ENCODE assay signal across 14 cellular contexts in the genomic region with DNA sequence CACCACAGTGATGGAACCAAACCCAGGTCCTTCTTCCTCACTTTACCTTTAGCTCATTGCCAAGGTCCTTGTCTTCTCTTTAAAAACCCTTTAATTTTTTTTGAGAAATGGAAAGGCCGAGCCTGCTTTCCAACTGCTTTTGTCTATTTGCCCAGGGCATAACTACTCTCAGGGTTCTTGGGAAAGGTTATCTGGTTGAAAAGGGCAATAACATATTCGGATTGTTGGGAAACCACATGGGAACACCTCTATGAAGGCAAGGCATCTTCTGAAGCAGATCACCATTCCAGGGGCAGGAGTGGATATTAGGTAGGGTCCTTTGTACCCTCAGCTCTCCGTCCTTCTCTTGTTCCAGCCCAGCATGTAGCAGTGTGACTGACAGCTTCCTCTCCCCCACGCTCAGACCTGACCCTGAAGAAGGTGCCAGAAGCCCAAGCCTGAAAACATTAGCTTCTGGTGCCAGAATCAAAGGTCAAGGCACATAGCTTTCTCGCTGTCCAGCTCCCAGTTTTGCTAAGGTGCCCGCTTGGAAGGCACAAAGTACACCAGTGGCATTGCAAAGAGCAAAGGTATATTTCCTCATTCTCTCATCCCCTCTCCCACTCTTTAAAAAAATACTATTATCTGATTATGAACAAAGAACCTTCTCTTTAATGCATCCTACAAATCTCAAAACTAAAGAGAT.
DNase-seq lines count a peak whose midpoint lies in the region; ATAC-seq, FAIRE-seq and TF ChIP-seq lines count a peak whose summit lies in the region.
"Had no signal": no experiment of that assay in that cellular context is flagged by ENCODE, and none has a peak within 500 bp of the region (broad histone marks: within the 10 kb centered on the region; RNA-seq: fewer than 3 reads in every experiment).

No MANE protein-coding gene starts in this region.

- H3K9me3 Mint-ChIP-seq in brain: peaks cover 0 to 11% (median 2%) of the 10 kb centered on the region in 5 experiments

- H3K27me3 Mint-ChIP-seq in brain: peaks cover 11% of the 10 kb centered on the region
- H3K27me3 Mint-ChIP-seq: CD4-positive, CD25-positive, alpha-beta regulatory T cell had no signal

- H3K9ac ChIP-seq in liver (ENCODE audit: low read depth in 1 of 2, low read length in 2 of 2) (no peak overlapping the region), HepG2 (ENCODE audit: insufficient read depth, low read depth, low read length) (no peak overlapping the region)

- no peak overlapping the region for H3K4me2 ChIP-seq in HepG2 (ENCODE audit: low read depth, low read length)

- H2AFZ ChIP-seq in HepG2 (ENCODE audit: low read length): no peak overlapping the region

- TF ChIP-seq CTCF in liver (IDR thresholded peaks at IDR 0.05; ENCODE audit: low read depth, low read length, missing input control): no peak
- TF ChIP-seq CTCF in HepG2 (CRISPR knock-in tag; IDR thresholded peaks at IDR 0.05): no peak
- no peak for TF ChIP-seq CTCF in brain (conservative IDR thresholded peaks at IDR 0.05)

- TF ChIP-seq POLR2A in HepG2 (IDR thresholded peaks at IDR 0.05; ENCODE audit: insufficient read depth in 1 of 2, low read depth in 2 of 2, low read length in 2 of 2): no peak

- H4K20me1 ChIP-seq in HepG2 (ENCODE audit: insufficient read depth, low read length): no peaks in the 10 kb centered on the region

- no peaks in the 10 kb centered on the region for H3K9me3 ChIP-seq in liver (ENCODE audit: control insufficient read depth in 4 of 4, low read length in 3 of 4)
- peaks cover 75% of the 10 kb centered on the region for H3K9me3 ChIP-seq in HepG2 (ENCODE audit: low read length)
- no peaks in the 10 kb centered on the region for H3K9me3 ChIP-seq in small intestine (ENCODE audit: control insufficient read depth, low read depth)

- H3K27ac ChIP-seq in liver (ENCODE audit: low read depth in 1 of 2, low read length in 2 of 2) (peak overlapping the region; percentile 68 to 73), HepG2 (ENCODE audit: extremely low read length, insufficient read depth, low read length) (no peak overlapping the region), small intestine (ENCODE audit: low read depth in 1 of 2, low read length in 1 of 2) (no peak overlapping the region)
- H3K27ac ChIP-seq: 22Rv1 had no signal

- POLR2A ChIA-PET in HepG2 (lab: Yijun Ruan, JAX): no interaction called here

- DNase-seq in HepG2 (ENCODE audit: low spot score): no peak
- peak; percentile 88 for DNase-seq in left lobe of liver (ENCODE audit: low spot score)
- DNase-seq in NCI-H1417 (lab: John Stamatoyannopoulos, UW): no peak
- no peak for DNase-seq in effector CD4-positive, alpha-beta T cell
- no peak for DNase-seq in small intestine
- DNase-seq: CD4-positive, CD25-positive, alpha-beta regulatory T cell; GF-D8; H7; IMR-90; KBM-7 had no signal

- H3K4me1 Mint-ChIP-seq in brain: peaks cover 46% of the 10 kb centered on the region
- H3K4me1 Mint-ChIP-seq: CD4-positive, CD25-positive, alpha-beta regulatory T cell had no signal

- FAIRE-seq in HepG2 (lab: Jason Lieb, UNC): no peak
- FAIRE-seq in small intestine (lab: Jason Lieb, UNC): no peak

- no peaks in the 10 kb centered on the region for H3K36me3 ChIP-seq in liver (ENCODE audit: control insufficient read depth in 4 of 4, insufficient read depth in 3 of 4, low read depth in 1 of 4, low read length in 3 of 4)
- H3K36me3 ChIP-seq in HepG2 (replicated peaks in 1 of 2; ENCODE audit: control insufficient read depth in 1 of 2, insufficient read depth in 2 of 2, low read length in 2 of 2): no peaks in the 10 kb centered on the region
- no peaks in the 10 kb centered on the region for H3K36me3 ChIP-seq in small intestine (ENCODE audit: control insufficient read depth in 2 of 2, insufficient read depth in 2 of 2, low read length in 2 of 2)

- no peaks in the 10 kb centered on the region for H3K79me2 ChIP-seq in HepG2 (ENCODE audit: insufficient read depth, low read length)

- in situ Hi-C loops in HepG2 (cut with HindIII; ENCODE audit: extremely low pct_ligation_motif_present, low pct_unique_long_range_greater_than_20kb): no loop called here

- peak overlapping the region in 1 of 5 experiments; percentile 15 for H3K4me3 Mint-ChIP-seq in brain

- H3K27me3 ChIP-seq in liver (ENCODE audit: control insufficient read depth in 4 of 4, insufficient read depth in 4 of 4, low read length in 3 of 4) (no peaks in the 10 kb centered on the region), HepG2 (ENCODE audit: control insufficient read depth in 1 of 2, insufficient read depth in 2 of 2, low read length in 2 of 2) (no peaks in the 10 kb centered on the region), small intestine (ENCODE audit: control insufficient read depth in 2 of 2, insufficient read depth in 2 of 2, low read length in 2 of 2) (no peaks in the 10 kb centered on the region)

- CTCF ChIA-PET in HepG2 (lab: Yijun Ruan, JAX; ENCODE audit: low intra/inter-chr PET ratio, low total read pairs): no interaction called here

- TF ChIP-seq RAD21 in liver (IDR thresholded peaks at IDR 0.05) (peak; percentile 32 to 56), HepG2 (CRISPR knock-in tag; IDR thresholded peaks at IDR 0.05) (no peak)

- WGBS in liver: 31% methylated on average over 6 of the region's 6 CpGs
- 6% methylated on average over 5 of the region's 6 CpGs for WGBS in HepG2 (ENCODE audit: low lambda C conversion rate)
- 42 to 67% (median 43%) methylated on average over 6 of the region's 6 CpGs for WGBS in small intestine, 3 donors

- TF ChIP-seq EP300 in HepG2 (IDR thresholded peaks at IDR 0.05; ENCODE audit: low read depth in 2 of 2, low read length in 2 of 2) (no peak), HepG2 (CRISPR knock-in tag; IDR thresholded peaks at IDR 0.05; ENCODE audit: borderline replicate concordance) (no peak)

- intact Hi-C loops in HepG2 (cut with micrococcal nuclease; ENCODE audit: unreplicated experiment): no loop called here

- no peaks in the 10 kb centered on the region for H3K36me3 Mint-ChIP-seq in brain
- H3K36me3 Mint-ChIP-seq: CD4-positive, CD25-positive, alpha-beta regulatory T cell had no signal

- no TSS peak for BruUV-seq in HepG2 (replicated peaks; lab: Mats Ljungman, UMichigan)

- ATAC-seq in HepG2: no peak
- peak; percentile 85 for ATAC-seq in left lobe of liver
- no peak for ATAC-seq in HG02763 (IDR thresholded peaks at IDR 0.05; ENCODE audit: unreplicated experiment)

- H3K4me1 ChIP-seq in liver (ENCODE audit: control insufficient read depth in 4 of 4, insufficient read depth in 4 of 4, low read length in 3 of 4) (peaks cover 9 to 50% (median 39%) of the 10 kb centered on the region in 4 donors), HepG2 (ENCODE audit: insufficient read depth, low read length) (no peaks in the 10 kb centered on the region), small intestine (ENCODE audit: control insufficient read depth in 2 of 2, insufficient read depth in 1 of 2, low read depth in 1 of 2, low read length in 1 of 2) (no peaks in the 10 kb centered on the region)

- peak overlapping the region in 3 of 5 experiments; percentile 9 to 37 (median 16) for H3K27ac Mint-ChIP-seq in brain
- H3K27ac Mint-ChIP-seq: CD4-positive, CD25-positive, alpha-beta regulatory T cell had no signal

- no peak overlapping the region for H3K4me3 ChIP-seq in liver (ENCODE audit: low read depth in 1 of 3, low read length in 3 of 3)
- H3K4me3 ChIP-seq in HepG2 (replicated peaks in 1 of 3; ENCODE audit: insufficient read depth in 1 of 3, low read depth in 2 of 3, low read length in 3 of 3): no peak overlapping the region
- no peak overlapping the region for H3K4me3 ChIP-seq in small intestine (ENCODE audit: low read depth in 1 of 2, low read length in 2 of 2)

TF ChIP-seq in liver, 16 proteins besides CTCF, POLR2A, EP300 and RAD21 (continues in another document):
- TF ChIP-seq NR2F2 (IDR thresholded peaks at IDR 0.05) (peak; percentile 76), EGR1 (IDR thresholded peaks at IDR 0.05; ENCODE audit: low read depth in 2 of 2) (peak in 1 of 2 donors; percentile 48)
- TF ChIP-seq, protein P1, sequence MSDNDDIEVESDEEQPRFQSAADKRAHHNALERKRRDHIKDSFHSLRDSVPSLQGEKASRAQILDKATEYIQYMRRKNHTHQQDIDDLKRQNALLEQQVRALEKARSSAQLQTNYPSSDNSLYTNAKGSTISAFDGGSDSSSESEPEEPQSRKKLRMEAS (IDR thresholded peaks at IDR 0.05): peak; percentile 76

TF ChIP-seq in HepG2, 621 proteins besides CTCF, POLR2A, EP300 and RAD21 (continues in another document):
- TF ChIP-seq ZNF775 (CRISPR knock-in tag; IDR thresholded peaks at IDR 0.05; ENCODE audit: borderline replicate concordance) (no peak), POLR2G (IDR thresholded peaks at IDR 0.05; ENCODE audit: low read depth, low read length) (no peak), ZNF713 (CRISPR knock-in tag; IDR thresholded peaks at IDR 0.05) (no peak), SKI (IDR thresholded peaks at IDR 0.05; ENCODE audit: partially characterized antibody) (no peak), RORA (CRISPR knock-in tag; IDR thresholded peaks at IDR 0.05) (no peak), ZNF569 (CRISPR knock-in tag; IDR thresholded peaks at IDR 0.05; ENCODE audit: borderline replicate concordance) (no peak), PRPF4 (IDR thresholded peaks at IDR 0.05; ENCODE audit: low read depth, low read length, poor library complexity, severe bottlenecking) (no peak)
- TF ChIP-seq, protein P2, sequence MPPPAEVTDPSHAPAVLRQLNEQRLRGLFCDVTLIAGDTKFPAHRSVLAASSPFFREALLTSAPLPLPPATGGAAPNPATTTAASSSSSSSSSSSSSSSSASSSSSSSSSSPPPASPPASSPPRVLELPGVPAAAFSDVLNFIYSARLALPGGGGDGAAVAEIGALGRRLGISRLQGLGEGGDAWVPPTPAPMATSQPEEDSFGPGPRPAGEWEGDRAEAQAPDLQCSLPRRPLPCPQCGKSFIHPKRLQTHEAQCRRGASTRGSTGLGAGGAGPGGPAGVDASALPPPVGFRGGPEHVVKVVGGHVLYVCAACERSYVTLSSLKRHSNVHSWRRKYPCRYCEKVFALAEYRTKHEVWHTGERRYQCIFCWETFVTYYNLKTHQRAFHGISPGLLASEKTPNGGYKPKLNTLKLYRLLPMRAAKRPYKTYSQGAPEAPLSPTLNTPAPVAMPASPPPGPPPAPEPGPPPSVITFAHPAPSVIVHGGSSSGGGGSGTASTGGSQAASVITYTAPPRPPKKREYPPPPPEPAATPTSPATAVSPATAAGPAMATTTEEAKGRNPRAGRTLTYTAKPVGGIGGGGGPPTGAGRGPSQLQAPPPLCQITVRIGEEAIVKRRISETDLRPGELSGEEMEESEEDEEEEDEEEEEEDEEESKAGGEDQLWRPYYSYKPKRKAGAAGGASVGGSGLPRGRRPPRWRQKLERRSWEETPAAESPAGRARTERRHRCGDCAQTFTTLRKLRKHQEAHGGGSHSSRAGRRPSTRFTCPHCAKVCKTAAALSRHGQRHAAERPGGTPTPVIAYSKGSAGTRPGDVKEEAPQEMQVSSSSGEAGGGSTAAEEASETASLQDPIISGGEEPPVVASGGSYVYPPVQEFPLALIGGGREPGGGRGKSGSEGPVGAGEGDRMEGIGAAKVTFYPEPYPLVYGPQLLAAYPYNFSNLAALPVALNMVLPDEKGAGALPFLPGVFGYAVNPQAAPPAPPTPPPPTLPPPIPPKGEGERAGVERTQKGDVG (CRISPR knock-in tag; IDR thresholded peaks at IDR 0.05; ENCODE audit: borderline replicate concordance): no peak

Comparison
In these comparisons a context has a peak if more than half of its experiments do, and no peak if none do; other contexts are left out.
1. H3K27ac ChIP-seq: peak in liver (2 of 2); none in HepG2 (single experiment) and small intestine (0 of 2).